Comparison of ENCODE assay signal across 2 cellular contexts in genomic region chr11:120304526-120304925, GRCh38.
A peak's percentile ranks its signal among the peaks of the same experiment; 100 is the strongest.
TF ChIP-seq lines count a peak whose summit lies in the region.

No MANE protein-coding gene starts in this region.

TF ChIP-seq in IMR-90, 13 proteins besides CTCF, POLR2A, EP300 and RAD21:
- TF ChIP-seq RFX5 (IDR thresholded peaks at IDR 0.05; ENCODE audit: low read depth, low read length), result no peak
- TF ChIP-seq MAFK (IDR thresholded peaks at IDR 0.05; ENCODE audit: low read depth, low read length), result no peak
- no peak for TF ChIP-seq MXI1 (IDR thresholded peaks at IDR 0.05; ENCODE audit: borderline replicate concordance, low read depth, low read length)
- TF ChIP-seq BHLHE40 (IDR thresholded peaks at IDR 0.05; ENCODE audit: low read depth, low read length), result no peak

TF ChIP-seq in GM12878, 131 proteins besides CTCF, POLR2A, EP300 and RAD21:
- TF ChIP-seq ZBTB11 (CRISPR knock-in tag; IDR thresholded peaks at IDR 0.05) (no peak), SRF (IDR thresholded peaks at IDR 0.05; ENCODE audit: low read depth in 2 of 2, low read length in 2 of 2) (peak in 1 of 2 experiments; percentile 80; a peak in 3 of 4 replicates), ELK1 (IDR thresholded peaks at IDR 0.05; ENCODE audit: low read depth, low read length) (peak; percentile 41; the same call in 1 of the 2 replicates), CHD1 (IDR thresholded peaks at IDR 0.05; ENCODE audit: low read depth, low read length) (no peak)
